Comparison of ENCODE assay signal across 1 cellular context in genomic region chr16:66466636-66467035, GRCh38. TPM values are rescaled to one million over a fixed set of nuclear protein-coding genes. Genes with fewer than 3 reads are reported as not detected.
"Had no signal": no experiment of that assay in that cellular context is flagged by ENCODE, and none has a peak within 500 bp of the region (broad histone marks: within the 10 kb centered on the region; RNA-seq: fewer than 3 reads in every experiment).

No MANE protein-coding gene starts in this region.

RNA-seq across cellular contexts. Expression of gene BEAN1, which starts 39.5 kb away (rescaled TPM):
- total RNA-seq: M059J had no signal
